14 cellular contexts compared by ENCODE assay signal in the genomic region with DNA sequence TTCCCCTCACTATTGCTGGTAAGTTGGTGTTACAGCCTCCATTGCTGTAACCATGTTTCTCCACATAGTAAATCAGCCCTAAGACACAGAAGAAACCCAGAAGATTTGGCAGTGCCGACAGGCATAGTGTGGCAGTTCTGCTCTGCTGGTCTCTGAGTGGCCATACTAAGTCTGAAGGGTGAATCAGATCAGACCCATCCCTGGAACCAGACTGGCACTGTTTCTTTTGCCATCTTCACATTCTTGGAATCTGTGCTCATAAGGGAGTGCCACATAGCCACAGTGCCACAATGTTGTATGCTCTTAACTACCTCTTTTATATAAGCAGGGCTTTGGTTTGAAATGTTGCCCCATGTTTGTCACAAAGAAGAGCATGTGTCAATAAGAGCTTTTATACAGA.
DNase-seq lines count a peak whose midpoint lies in the region; ATAC-seq and TF ChIP-seq lines count a peak whose summit lies in the region.
"Had no signal": no experiment of that assay in that cellular context is flagged by ENCODE, and none has a peak within 500 bp of the region (broad histone marks: within the 10 kb centered on the region; RNA-seq: fewer than 3 reads in every experiment).

No MANE protein-coding gene starts in this region.

- no peak for TF ChIP-seq POLR2A in spleen (IDR thresholded peaks at IDR 0.05)

- WGBS in spleen, 5 donors: 33 to 70% (median 43%) methylated on average over 1 of the region's 1 CpG

- ATAC-seq in GM18870 (IDR thresholded peaks at IDR 0.05; ENCODE audit: unreplicated experiment) (peak; percentile 18), HG02938 (IDR thresholded peaks at IDR 0.05; ENCODE audit: unreplicated experiment) (peak; percentile 19), HG03378 (IDR thresholded peaks at IDR 0.05; ENCODE audit: unreplicated experiment) (no peak)
- ATAC-seq: WTC11 had no signal

- intact Hi-C loops in spleen (cut with DNase I; ENCODE audit: low total_unique reads): no loop called here

- peaks cover 0 to 19% (median 7%) of the 10 kb centered on the region in 7 donors for H3K27me3 ChIP-seq in spleen (replicated peaks in 1 of 7)

- TF ChIP-seq CTCF in epithelial cell of esophagus (IDR thresholded peaks at IDR 0.05; ENCODE audit: insufficient read depth, low read depth, low read length, missing control alignments) (no peak), spleen (IDR thresholded peaks at IDR 0.05 in 8 of 11, conservative IDR thresholded peaks at IDR 0.05 in 3 of 11) (no peak), GM10248 (IDR thresholded peaks at IDR 0.05; ENCODE audit: control extremely low read depth, extremely low read depth, low read depth, missing control alignments) (no peak)

- POLR2A ChIA-PET in GM10248 (lab: Yijun Ruan, JAX): no interaction called here

- no peak overlapping the region for H3K4me3 ChIP-seq in epithelial cell of esophagus (ENCODE audit: low read length)
- H3K4me3 ChIP-seq in spleen: no peak overlapping the region

- H3K4me1 ChIP-seq in spleen: peaks cover 16 to 83% (median 41%) of the 10 kb centered on the region in 6 donors

- CTCF ChIA-PET in GM10248 (lab: Yijun Ruan, JAX): interaction anchor here (2.6 kb wide), 1 partner anchor 11 kb away, joined by 9 read pairs; no protein-coding TSS in a partner anchor

- DNase-seq in epithelial cell of esophagus (ENCODE audit: low read depth): peak; percentile 67
- no peak for DNase-seq in spleen
- no peak for DNase-seq in NCI-H2029 treated with DMSO at 0.1 percent for 48 hours (lab: John Stamatoyannopoulos, UW)
- no peak for DNase-seq in GM10248 (ENCODE audit: extremely low spot score)
- no peak for DNase-seq in SIG-M5 (lab: John Stamatoyannopoulos, UW)
- DNase-seq: Karpas-422; NCI-H345; SHP77; stimulated activated CD4-positive, alpha-beta T cell treated with anti-CD3 and anti-CD28 coated beads, Interleukin-2, amount 100 ng/mL, for 24 hours had no signal

- peak overlapping the region in 5 of 8 donors; percentile 20 to 81 (median 48) for H3K27ac ChIP-seq in spleen
- H3K27ac ChIP-seq: C4-2B had no signal

- peaks cover 0 to 25% (median 0%) of the 10 kb centered on the region in 6 donors for H3K36me3 ChIP-seq in spleen

- no peaks in the 10 kb centered on the region for H3K9me3 ChIP-seq in spleen
